In the genomic region with DNA sequence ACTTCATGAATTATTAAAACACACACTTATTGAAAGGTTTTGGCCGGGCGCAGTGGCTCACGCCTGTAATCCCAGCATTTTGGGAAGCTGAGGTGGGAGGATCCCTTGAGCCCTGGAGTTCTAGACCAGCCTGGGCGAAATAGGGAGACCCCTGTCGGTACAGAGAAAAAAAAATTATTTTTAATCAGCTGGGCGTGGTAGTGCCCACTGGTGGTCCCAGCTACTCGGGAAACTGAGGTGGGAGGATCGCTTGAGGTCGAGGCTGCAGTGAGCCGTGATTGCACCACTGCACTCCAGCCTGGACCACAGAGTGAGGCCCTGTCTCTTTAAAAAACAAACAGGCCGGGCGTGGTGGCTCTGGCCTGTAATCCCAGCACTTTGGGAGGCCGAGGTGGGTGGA, we compare ENCODE assay signal across 13 cellular contexts. TPM values are rescaled to one million over a fixed set of nuclear protein-coding genes. Genes with fewer than 3 reads are reported as not detected.
DNase-seq lines count a peak whose midpoint lies in the region; ATAC-seq and TF ChIP-seq lines count a peak whose summit lies in the region.
"Had no signal": no experiment of that assay in that cellular context is flagged by ENCODE, and none has a peak within 500 bp of the region (broad histone marks: within the 10 kb centered on the region; RNA-seq: fewer than 3 reads in every experiment).

No MANE protein-coding gene starts in this region.

- H3K4me1 Mint-ChIP-seq in activated T-cell treated with anti-CD3 and anti-CD28 coated beads, Interleukin-2, amount 50 U/mL, for 72 hours (ENCODE audit: low read depth): peaks cover 39% of the 10 kb centered on the region

- H3K27me3 Mint-ChIP-seq in activated T-cell treated with anti-CD3 and anti-CD28 coated beads, Interleukin-2, amount 50 U/mL, for 72 hours (ENCODE audit: low read depth): no peaks in the 10 kb centered on the region
- H3K27me3 Mint-ChIP-seq: stimulated activated naive B cell treated with anti-CD40 and anti-IgM and Interleukin-4, amounts not matched to agents 10 μg/mL and 1 μg/mL and 100 μg/mL, for 72 hours had no signal

- TF ChIP-seq CTCF in RWPE1 (conservative IDR thresholded peaks at IDR 0.05; ENCODE audit: low read depth): no peak
- no peak for TF ChIP-seq CTCF in esophagus muscularis mucosa (IDR thresholded peaks at IDR 0.05)

- peaks cover 5 to 7% of the 10 kb centered on the region in 2 donors for H3K36me3 Mint-ChIP-seq in activated T-cell treated with anti-CD3 and anti-CD28 coated beads, Interleukin-2, amount 50 U/mL, for 72 hours (ENCODE audit: insufficient read depth in 2 of 2)

- H3K9me3 ChIP-seq in esophagus muscularis mucosa (no peaks in the 10 kb centered on the region), skeletal muscle tissue (ENCODE audit: control insufficient read depth in 3 of 3, low read length in 3 of 3) (no peaks in the 10 kb centered on the region), aorta (ENCODE audit: control insufficient read depth, low read length) (no peaks in the 10 kb centered on the region)
- H3K9me3 ChIP-seq: SJSA1 had no signal

- H3K27me3 ChIP-seq in esophagus muscularis mucosa: no peaks in the 10 kb centered on the region
- H3K27me3 ChIP-seq in skeletal muscle tissue (ENCODE audit: control insufficient read depth in 3 of 3, insufficient read depth in 3 of 3, low read length in 3 of 3): no peaks in the 10 kb centered on the region
- no peaks in the 10 kb centered on the region for H3K27me3 ChIP-seq in aorta (ENCODE audit: control insufficient read depth in 1 of 2, insufficient read depth in 2 of 2, low read length in 1 of 2)
- H3K27me3 ChIP-seq: SJSA1 had no signal

- no peak for ATAC-seq in activated T-cell treated with anti-CD3 and anti-CD28 coated beads, Interleukin-2, amount 50 U/mL, for 72 hours (replicated peaks in 1 of 2)
- ATAC-seq in aorta (ENCODE audit: low FRiP score): no peak
- no peak for ATAC-seq in HG02938 (IDR thresholded peaks at IDR 0.05; ENCODE audit: unreplicated experiment)
- ATAC-seq: stimulated activated naive B cell treated with anti-CD40 and anti-IgM and Interleukin-4, amounts not matched to agents 10 μg/mL and 1 μg/mL and 100 μg/mL, for 72 hours had no signal

- H3K4me3 ChIP-seq in esophagus muscularis mucosa (no peak overlapping the region), skeletal muscle tissue (ENCODE audit: low read length in 3 of 3) (no peak overlapping the region), aorta (ENCODE audit: low read length in 2 of 2) (no peak overlapping the region)
- H3K4me3 ChIP-seq: lung had no signal

- peak overlapping the region; percentile 99 to 100 for H3K4me3 Mint-ChIP-seq in activated T-cell treated with anti-CD3 and anti-CD28 coated beads, Interleukin-2, amount 50 U/mL, for 72 hours

- H3K27ac Mint-ChIP-seq in activated T-cell treated with anti-CD3 and anti-CD28 coated beads, Interleukin-2, amount 50 U/mL, for 72 hours: peak overlapping the region; percentile 97

- intact Hi-C loops in esophagus muscularis mucosa (cut with DNase I) (no loop called here), aorta (cut with DNase I) (no loop called here)

- H3K36me3 ChIP-seq in esophagus muscularis mucosa (peaks cover 0 to 17% (median 9%) of the 10 kb centered on the region in 4 donors), skeletal muscle tissue (ENCODE audit: control insufficient read depth in 3 of 3, insufficient read depth in 3 of 3, low read length in 3 of 3) (peaks cover 0 to 4% (median 4%) of the 10 kb centered on the region in 3 donors), aorta (ENCODE audit: control insufficient read depth in 1 of 2, insufficient read depth in 2 of 2, low read length in 1 of 2) (no peaks in the 10 kb centered on the region)

- H3K9me3 Mint-ChIP-seq in activated T-cell treated with anti-CD3 and anti-CD28 coated beads, Interleukin-2, amount 50 U/mL, for 72 hours: no peaks in the 10 kb centered on the region
- H3K9me3 Mint-ChIP-seq: stimulated activated naive B cell treated with anti-CD40 and anti-IgM and Interleukin-4, amounts not matched to agents 10 μg/mL and 1 μg/mL and 100 μg/mL, for 72 hours had no signal

- 86% methylated on average over 13 of the region's 13 CpGs for whole genome bisulfite sequencing in esophagus muscularis mucosa
- 83 to 84% methylated on average over 13 of the region's 13 CpGs for WGBS in aorta, 2 donors

- H3K27ac ChIP-seq in RWPE1 (peak overlapping the region; percentile 57), esophagus muscularis mucosa (replicated peaks in 1 of 4) (peak overlapping the region in 3 of 4 donors; percentile 95 to 100 (median 99)), skeletal muscle tissue (ENCODE audit: low read depth, low read length) (peak overlapping the region; percentile 95), aorta (ENCODE audit: low read depth in 1 of 2, low read length in 2 of 2) (no peak overlapping the region)
- H3K27ac ChIP-seq: SJSA1 had no signal

- no peak for TF ChIP-seq EP300 in esophagus muscularis mucosa (IDR thresholded peaks at IDR 0.05)

- TF ChIP-seq POLR2A in esophagus muscularis mucosa (IDR thresholded peaks at IDR 0.05; ENCODE audit: low read depth): no peak

- DNase-seq in activated T-cell treated with anti-CD3 and anti-CD28 coated beads, Interleukin-2, amount 50 U/mL, for 72 hours: no peak
- DNase-seq in activated T-cell treated with anti-CD3 and anti-CD28 coated beads for 4 hours (no peak), RWPE1 (ENCODE audit: low spot score) (no peak), esophagus muscularis mucosa (ENCODE audit: extremely low spot score) (no peak), midbrain (lab: John Stamatoyannopoulos, UW) (no peak), aorta (no peak)
- DNase-seq: central memory CD4-positive, alpha-beta T cell; NCI-H446 treated with DMSO at 0.1 percent for 48 hours; stimulated activated naive B cell treated with anti-CD40 and anti-IgM and Interleukin-4, amounts not matched to agents 10 μg/mL and 1 μg/mL and 100 μg/mL, for 72 hours had no signal

- H3K4me1 ChIP-seq in esophagus muscularis mucosa: peaks cover 19 to 29% (median 22%) of the 10 kb centered on the region in 4 donors
- H3K4me1 ChIP-seq in skeletal muscle tissue (ENCODE audit: control insufficient read depth in 3 of 3, insufficient read depth in 3 of 3, low read length in 3 of 3): peaks cover 4 to 16% (median 10%) of the 10 kb centered on the region in 3 donors
- H3K4me1 ChIP-seq in aorta (ENCODE audit: control insufficient read depth in 1 of 2, insufficient read depth in 2 of 2, low read length in 2 of 2): no peaks in the 10 kb centered on the region

- CTCF ChIA-PET in RWPE1 (lab: Yijun Ruan, JAX): interaction anchor here (1.7 to 1.8 kb wide), 2 partner anchors 18 to 25 kb away, joined by 9 to 11 read pairs; a partner anchor contains a TSS

- H3K9ac ChIP-seq in skeletal muscle tissue (ENCODE audit: low read depth in 1 of 3, low read length in 3 of 3): no peak overlapping the region

- POLR2A ChIA-PET in RWPE1 (lab: Yijun Ruan, JAX; ENCODE audit: low non-redundant PET): no interaction called here

RNA-seq across cellular contexts. Expression of a gene that starts 1.7 kb away (rescaled TPM):
- total RNA-seq in activated T-cell treated with anti-CD3 and anti-CD28 coated beads, Interleukin-2, amount 50 U/mL, for 72 hours: 10 to 100 TPM; 22.7 to 29.1 TPM
- total RNA-seq in esophagus muscularis mucosa (10 to 100 TPM; 16.1 to 25.7 (median 20.9) TPM), skeletal muscle tissue (7.8 TPM), aorta (10 to 100 TPM; 16.0 to 22.2 TPM)
- polyA plus RNA-seq in aorta: 10 to 100 TPM in 1 of 2 donors, 1 to 10 TPM in 1; 6.9 to 15.0 TPM

RNA-seq across cellular contexts. Expression of a gene that starts 12.0 kb away (rescaled TPM):
- 1 to 10 TPM; 5.3 to 5.6 TPM for total RNA-seq in activated T-cell treated with anti-CD3 and anti-CD28 coated beads, Interleukin-2, amount 50 U/mL, for 72 hours
- total RNA-seq in esophagus muscularis mucosa (1 to 10 TPM in 2 of 4 donors, under 1 TPM in 2; 0.78 to 1.7 (median 1.2) TPM), skeletal muscle tissue (2.1 TPM), aorta (1 to 10 TPM; 2.4 to 2.5 TPM)
- 1 to 10 TPM; 4.3 to 6.9 TPM for polyA plus RNA-seq in aorta

RNA-seq across cellular contexts. Expression of a gene that starts 12.8 kb away (rescaled TPM):
- total RNA-seq in activated T-cell treated with anti-CD3 and anti-CD28 coated beads, Interleukin-2, amount 50 U/mL, for 72 hours: 100 to 1,000 TPM; 210 to 220 TPM
- total RNA-seq in esophagus muscularis mucosa (10 to 100 TPM; 41.1 to 58.2 (median 49.6) TPM), skeletal muscle tissue (27.1 TPM), aorta (100 to 1,000 TPM; 102 TPM)
- 10 to 100 TPM; 30.1 to 82.4 TPM for polyA plus RNA-seq in aorta

RNA-seq across cellular contexts. Expression of a gene that starts 24.7 kb away (rescaled TPM):
- total RNA-seq in activated T-cell treated with anti-CD3 and anti-CD28 coated beads, Interleukin-2, amount 50 U/mL, for 72 hours: 1 to 10 TPM; 2.1 to 3.1 TPM
- 1 to 10 TPM; 4.3 to 8.7 (median 8.2) TPM for total RNA-seq in esophagus muscularis mucosa
- 1.6 TPM for total RNA-seq in skeletal muscle tissue
- 1 to 10 TPM; 3.0 to 3.8 TPM for total RNA-seq in aorta
- 1 to 10 TPM; 1.8 to 2.6 TPM for polyA plus RNA-seq in aorta

RNA-seq across cellular contexts. Expression of a gene that starts 35.8 kb away (rescaled TPM):
- 1 to 10 TPM; 2.8 to 5.3 TPM for total RNA-seq in activated T-cell treated with anti-CD3 and anti-CD28 coated beads, Interleukin-2, amount 50 U/mL, for 72 hours
- total RNA-seq in esophagus muscularis mucosa (under 1 TPM; under 0.01 to 0.17 (median 0.12) TPM), skeletal muscle tissue (0.52 TPM), aorta (under 1 TPM; 0.29 to 0.54 TPM)
- under 1 TPM in 1 of 2 donors, not detected in 1; 0.38 TPM for polyA plus RNA-seq in aorta

Comparison
In these comparisons a context has a peak if more than half of its experiments do, and no peak if none do; other contexts are left out.
1. H3K27ac ChIP-seq: peak in RWPE1 (single experiment), esophagus muscularis mucosa (3 of 4) and skeletal muscle tissue (single experiment); none in aorta (0 of 2).